In the genomic region with DNA sequence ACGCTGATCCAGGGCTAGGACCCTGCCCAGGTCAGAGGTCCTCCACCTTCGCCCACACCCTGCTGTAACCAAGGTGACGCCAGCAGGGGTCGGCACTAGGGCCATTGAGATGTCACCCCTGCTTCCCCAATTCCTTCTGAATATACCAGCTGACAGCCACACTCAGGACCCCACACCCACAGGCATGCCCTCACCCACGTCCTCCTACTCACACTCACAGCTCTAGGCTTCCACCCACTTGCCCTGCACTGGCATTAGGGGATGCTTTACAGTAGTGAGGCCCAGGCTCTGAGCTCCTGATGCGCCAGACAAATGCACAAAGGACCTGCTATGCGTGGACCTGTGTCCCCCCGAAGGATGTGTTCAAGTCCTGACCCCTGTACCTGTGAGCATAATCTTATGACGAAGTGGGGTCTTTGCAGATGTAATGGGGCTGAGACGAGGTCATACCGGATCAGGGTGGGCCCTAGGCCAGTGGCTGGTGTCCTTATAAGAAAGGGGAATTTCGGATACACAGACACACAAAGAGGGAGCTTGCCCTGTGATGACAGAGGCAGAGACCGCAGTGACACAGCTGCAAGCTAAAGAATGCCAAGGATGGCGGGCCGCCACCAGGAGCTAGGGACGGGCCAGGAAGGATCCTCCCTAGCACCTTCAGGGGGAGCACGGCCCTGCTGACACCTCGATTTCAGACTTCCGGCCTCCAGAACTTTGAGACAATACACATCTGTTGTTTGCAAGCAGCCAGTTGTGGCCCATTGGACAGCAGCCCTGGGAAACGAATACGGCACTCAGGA, we compare ENCODE assay signal across 23 cellular contexts. TPM values are rescaled to one million over a fixed set of nuclear protein-coding genes. Genes with fewer than 3 reads are reported as not detected.
A peak's percentile ranks its signal among the peaks of the same experiment; 100 is the strongest.
DNase-seq lines count a peak whose midpoint lies in the region; ATAC-seq and TF ChIP-seq lines count a peak whose summit lies in the region.
"Had no signal": no experiment of that assay in that cellular context is flagged by ENCODE, and none has a peak within 500 bp of the region (broad histone marks: within the 10 kb centered on the region; RNA-seq: fewer than 3 reads in every experiment).

No MANE protein-coding gene starts in this region.

- H3K23ac ChIP-seq in neuronal stem cell (ENCODE audit: low read depth, low read length, poor library complexity), result peak overlapping the region; percentile 89

- H3K9ac ChIP-seq in GM23248 (no peak overlapping the region), neuronal stem cell (ENCODE audit: low read depth, low read length, poor library complexity) (peak overlapping the region; percentile 21)

- H2BK15ac ChIP-seq in neuronal stem cell (ENCODE audit: low read length), result peak overlapping the region; percentile 82

- H3K79me1 ChIP-seq in neuronal stem cell (ENCODE audit: low read depth, low read length), result peaks cover 2% of the 10 kb centered on the region

- H3K79me2 ChIP-seq in GM23248 (ENCODE audit: insufficient read depth), result no peaks in the 10 kb centered on the region

- no peaks in the 10 kb centered on the region for H3K9me3 ChIP-seq in GM23248 (ENCODE audit: low read depth)
- no peaks in the 10 kb centered on the region for H3K9me3 ChIP-seq in neuronal stem cell (replicated peaks in 1 of 2; ENCODE audit: control insufficient read depth in 2 of 2, insufficient read depth in 1 of 2, low read depth in 1 of 2, low read length in 2 of 2)
- H3K9me3 ChIP-seq: BE2C had no signal

- no peaks in the 10 kb centered on the region for H3K27me3 ChIP-seq in GM23248 (replicated peaks; ENCODE audit: insufficient read depth)
- peaks cover 0 to 30% (median 0%) of the 10 kb centered on the region in 3 experiments for H3K27me3 ChIP-seq in neuronal stem cell (ENCODE audit: control insufficient read depth in 3 of 3, insufficient read depth in 3 of 3, low read depth in 1 of 3, low read length in 3 of 3)
- H3K27me3 ChIP-seq: BE2C had no signal

- peak overlapping the region; percentile 97 for H2AK5ac ChIP-seq in neuronal stem cell (ENCODE audit: low read depth, low read length)

- no peak overlapping the region for H2AFZ ChIP-seq in GM23248
- H2AFZ ChIP-seq in neuronal stem cell (ENCODE audit: low read length), result no peak overlapping the region

- no peak for ATAC-seq in activated T-helper 17 cell treated with anti-CD3 and anti-CD28 coated beads, Interleukin-2, amount 50 U/mL, for 72 hours (replicated peaks)
- ATAC-seq: GM12878, PC-3 had no signal

- H3K27ac ChIP-seq in GM23248 (no peak overlapping the region), neuronal stem cell (replicated peaks; ENCODE audit: low read length) (no peak overlapping the region)

- H3K4ac ChIP-seq in neuronal stem cell (ENCODE audit: low read length), result no peak overlapping the region

- peak overlapping the region; percentile 76 for H3K18ac ChIP-seq in neuronal stem cell (ENCODE audit: low read length)

- H3K36me3 ChIP-seq in GM23248 (ENCODE audit: low read depth) (no peaks in the 10 kb centered on the region), neuronal stem cell (replicated peaks in 1 of 2; ENCODE audit: control insufficient read depth in 2 of 2, insufficient read depth in 2 of 2, low read length in 2 of 2) (no peaks in the 10 kb centered on the region)
- H3K36me3 ChIP-seq: BE2C had no signal

- DNase-seq in AG08395 (ENCODE audit: low spot score) (peak; percentile 43), GM23248 (peak; percentile 60), cardiac fibroblast (ENCODE audit: low read depth in 2 of 2) (peak; percentile 10 to 24), neuronal stem cell (ENCODE audit: low spot score) (no peak), ureter (ENCODE audit: low spot score) (no peak), SKM-1 treated with dmso at 0.1 percent for 144 hours (lab: John Stamatoyannopoulos, UW; ENCODE audit: unreplicated experiment) (no peak)
- no peak for DNase-seq in stimulated activated CD4-positive, alpha-beta T cell treated with anti-CD3 and anti-CD28 coated beads, Interleukin-2, amount 100 ng/mL, for 24 hours
- DNase-seq: BE2C, DMS79 treated with DMSO at 0.1 percent for 48 hours, GOT3, IMR-90, Karpas-422, MV-4-11, NCI-H1694, NCI-H2081, NCI-H2171, NCI-H524 treated with DMSO at 0.1 percent for 48 hours, NCI-H82, PC-3, Right ventricle myocardium superior had no signal

- peak overlapping the region; percentile 73 for H2BK12ac ChIP-seq in neuronal stem cell (ENCODE audit: low read length)

- H3K4me3 Mint-ChIP-seq in activated T-helper 17 cell treated with anti-CD3 and anti-CD28 coated beads, Interleukin-2, amount 50 U/mL, for 72 hours, result no peak overlapping the region

- peak overlapping the region; percentile 46 for H2BK5ac ChIP-seq in neuronal stem cell (ENCODE audit: low read length)

- H3K4me1 Mint-ChIP-seq in activated T-helper 17 cell treated with anti-CD3 and anti-CD28 coated beads, Interleukin-2, amount 50 U/mL, for 72 hours, result no peaks in the 10 kb centered on the region

- H3K9me3 Mint-ChIP-seq in activated T-helper 17 cell treated with anti-CD3 and anti-CD28 coated beads, Interleukin-2, amount 50 U/mL, for 72 hours, result no peaks in the 10 kb centered on the region

- no peak overlapping the region for H4K91ac ChIP-seq in neuronal stem cell (ENCODE audit: low read depth, low read length, poor library complexity)

- H3K9me2 ChIP-seq in GM23248 (ENCODE audit: insufficient read depth), result no peaks in the 10 kb centered on the region

- H3K4me1 ChIP-seq in GM23248 (ENCODE audit: insufficient read depth) (no peaks in the 10 kb centered on the region), neuronal stem cell (ENCODE audit: control insufficient read depth in 2 of 2, insufficient read depth in 1 of 2, low read depth in 1 of 2, low read length in 2 of 2) (peaks cover 0 to 5% of the 10 kb centered on the region in 2 donors)
- H3K4me1 ChIP-seq: BE2C had no signal

- H2BK120ac ChIP-seq in neuronal stem cell (ENCODE audit: low read depth, low read length), result no peak overlapping the region

- H3K27ac Mint-ChIP-seq in activated T-helper 17 cell treated with anti-CD3 and anti-CD28 coated beads, Interleukin-2, amount 50 U/mL, for 72 hours, result no peak overlapping the region

- no peaks in the 10 kb centered on the region for H3K27me3 Mint-ChIP-seq in activated T-helper 17 cell treated with anti-CD3 and anti-CD28 coated beads, Interleukin-2, amount 50 U/mL, for 72 hours

- 40 to 41% methylated on average over 21 of the region's 21 CpGs for WGBS in GM23248 (ENCODE audit: low coverage in 1 of 2, low lambda C conversion rate in 2 of 2, missing lambda C conversion rate in 2 of 2), 2 experiments
- no CpG with 5 or more reads among the region's 21 CpGs for WGBS in neuronal stem cell (ENCODE audit: extremely low coverage in 2 of 2, insufficient read length in 2 of 2, insufficient replicate concordance in 1 of 2), 2 donors

- H3K4me3 ChIP-seq in GM23248, result no peak overlapping the region
- no peak overlapping the region for H3K4me3 ChIP-seq in cardiac fibroblast (replicated peaks in 1 of 2; ENCODE audit: low read depth in 2 of 2, low read length in 2 of 2)
- no peak overlapping the region for H3K4me3 ChIP-seq in neuronal stem cell (ENCODE audit: low read length in 2 of 2)
- H3K4me3 ChIP-seq: GM12878 had no signal

- no peak for TF ChIP-seq CTCF in cardiac fibroblast (IDR thresholded peaks at IDR 0.05; ENCODE audit: low read depth, low read length)

- H4K20me1 ChIP-seq in GM23248 (ENCODE audit: insufficient read depth), result no peaks in the 10 kb centered on the region

- no peaks in the 10 kb centered on the region for H3K36me3 Mint-ChIP-seq in activated T-helper 17 cell treated with anti-CD3 and anti-CD28 coated beads, Interleukin-2, amount 50 U/mL, for 72 hours (ENCODE audit: low read depth)

- H3K14ac ChIP-seq in neuronal stem cell (ENCODE audit: low read length), result no peak overlapping the region

- H3F3A ChIP-seq in GM23248 (ENCODE audit: insufficient read depth), result no peaks in the 10 kb centered on the region

- H4K8ac ChIP-seq in neuronal stem cell (ENCODE audit: low read depth, low read length), result no peak overlapping the region

- no peak overlapping the region for H3K4me2 ChIP-seq in GM23248 (ENCODE audit: unreplicated experiment)
- no peak overlapping the region for H3K4me2 ChIP-seq in neuronal stem cell (ENCODE audit: insufficient read depth, low read length, poor library complexity, severe bottlenecking)

- in situ Hi-C loops in GM23248 (cut with MboI), result no loop called here

RNA-seq across cellular contexts. Expression of a gene that starts 11.2 kb away (rescaled TPM):
- total RNA-seq in GM23248 (2014; rRNA removed; shearing (Covaris generic)), result 0.63 TPM in 1 of 2 replicates, not detected in the other
- polyA plus RNA-seq in GM23248 (2016; fragmentation: Nextera tagmentation; extraction: Ambion mirVana), result not detected in 2 replicates
- polyA plus RNA-seq in neuronal stem cell (2013, experiment 1 of 2), result 0.15 TPM
- polyA plus RNA-seq in neuronal stem cell (2013, experiment 2 of 2), result 0.12 TPM
- total RNA-seq in ureter, result 1.7 TPM
- not detected for total RNA-seq in activated T-helper 17 cell treated with anti-CD3 and anti-CD28 coated beads, Interleukin-2, amount 50 U/mL, for 72 hours
- total RNA-seq: GM12878, IMR-90 had no signal
- polyA plus RNA-seq: AG04450 had no signal

Comparison
In these comparisons a context has a peak if more than half of its experiments do, and no peak if none do; other contexts are left out.
1. DNase-seq: peak in AG08395 (single experiment), GM23248 (single experiment) and cardiac fibroblast (2 of 2); none in neuronal stem cell (single experiment), ureter (single experiment), stimulated activated CD4-positive, alpha-beta T cell treated with anti-CD3 and anti-CD28 coated beads, Interleukin-2, amount 100 ng/mL, for 24 hours (0 of 2) and SKM-1 treated with dmso at 0.1 percent for 144 hours (single experiment).